Comparison of ENCODE assay signal across 10 cellular contexts in genomic region chr10:89653410-89653828, GRCh38. TPM values are rescaled to one million over a fixed set of nuclear protein-coding genes. Genes with fewer than 3 reads are reported as not detected.
DNase-seq lines count a peak whose midpoint lies in the region; ATAC-seq and TF ChIP-seq lines count a peak whose summit lies in the region.
"Had no signal": no experiment of that assay in that cellular context is flagged by ENCODE, and none has a peak within 500 bp of the region (broad histone marks: within the 10 kb centered on the region; RNA-seq: fewer than 3 reads in every experiment).

No MANE protein-coding gene starts in this region.

- no peaks in the 10 kb centered on the region for H3K27me3 ChIP-seq in left ventricle myocardium inferior (ENCODE audit: low read depth)
- H3K27me3 ChIP-seq: neural progenitor cell had no signal

- DNase-seq in islet precursor cell: peak; percentile 80
- no peak for DNase-seq in HFFc6
- no peak for DNase-seq in foreskin melanocyte
- DNase-seq in NCI-H1092 (lab: John Stamatoyannopoulos, UW): no peak
- DNase-seq in left ventricle myocardium inferior: no peak
- DNase-seq: SIG-M5 had no signal

- peaks cover 6% of the 10 kb centered on the region for H3K27me3 Mint-ChIP-seq in HFFc6 (ENCODE audit: insufficient read depth)

- H3K4me3 ChIP-seq in left ventricle myocardium inferior: no peak overlapping the region
- H3K4me3 ChIP-seq: neural progenitor cell had no signal

- peaks cover under 1% of the 10 kb centered on the region for H3K4me1 ChIP-seq in left ventricle myocardium inferior
- H3K4me1 ChIP-seq: neural progenitor cell had no signal

- peak; percentile 71 for ATAC-seq in GM18517 (IDR thresholded peaks at IDR 0.05; ENCODE audit: unreplicated experiment)
- peak; percentile 76 for ATAC-seq in GM21786 (IDR thresholded peaks at IDR 0.05; ENCODE audit: unreplicated experiment)
- ATAC-seq in HG03565 (IDR thresholded peaks at IDR 0.05; ENCODE audit: unreplicated experiment): peak; percentile 44

- TF ChIP-seq CTCF in HFFc6 (IDR thresholded peaks at IDR 0.05): no peak
- no peak for TF ChIP-seq CTCF in left ventricle myocardium inferior (IDR thresholded peaks at IDR 0.05; ENCODE audit: borderline replicate concordance)

- no peaks in the 10 kb centered on the region for H3K9me3 ChIP-seq in left ventricle myocardium inferior (replicated peaks)

- peaks cover 16% of the 10 kb centered on the region for H3K4me1 Mint-ChIP-seq in HFFc6 (ENCODE audit: low read depth)
- H3K4me1 Mint-ChIP-seq: neural progenitor cell had no signal

- H3K36me3 Mint-ChIP-seq in HFFc6 (ENCODE audit: low read depth): no peaks in the 10 kb centered on the region

- H3K27ac Mint-ChIP-seq in HFFc6: no peak overlapping the region
- H3K27ac Mint-ChIP-seq: neural progenitor cell had no signal

- intact Hi-C loops in left ventricle myocardium inferior (cut with micrococcal nuclease): no loop called here

- H3K36me3 ChIP-seq in left ventricle myocardium inferior: no peaks in the 10 kb centered on the region
- H3K36me3 ChIP-seq: neural progenitor cell had no signal

- no peak overlapping the region for H3K4me3 Mint-ChIP-seq in HFFc6
- H3K4me3 Mint-ChIP-seq: neural progenitor cell had no signal

- H3K27ac ChIP-seq in left ventricle myocardium inferior (replicated peaks): no peak overlapping the region
- H3K27ac ChIP-seq: neural progenitor cell had no signal

- H3K9me3 Mint-ChIP-seq in HFFc6: peaks cover 6% of the 10 kb centered on the region; the same call in 1 of the 2 replicates
- H3K9me3 Mint-ChIP-seq: neural progenitor cell had no signal

RNA-seq across cellular contexts. Expression of gene PANK1, which starts 8.4 kb away (rescaled TPM):
- total RNA-seq in HFFc6 (2021; fragmentation: NEBNext Ultra II Directional; extraction: Animal tissue kit (Norgen Biotek cat#: 25700)): 1 to 10 TPM; 3.8 to 4.7 (median 4.3) TPM
- 21.4 TPM for total RNA-seq in left ventricle myocardium inferior

RNA-seq across cellular contexts. Expression of gene KIF20B, which starts 48.0 kb away (rescaled TPM):
- total RNA-seq in HFFc6 (2021; fragmentation: NEBNext Ultra II Directional; extraction: Animal tissue kit (Norgen Biotek cat#: 25700)): 10 to 100 TPM; 15.1 to 41.5 (median 36.8) TPM
- 2.4 TPM for total RNA-seq in left ventricle myocardium inferior
